ENCODE assay signal across 8 cellular contexts in genomic region chr12:121060149-121061001, GRCh38. TPM values are rescaled to one million over a fixed set of nuclear protein-coding genes. Genes with fewer than 3 reads are reported as not detected.
DNase-seq lines count a peak whose midpoint lies in the region; ATAC-seq and TF ChIP-seq lines count a peak whose summit lies in the region.

No MANE protein-coding gene starts in this region.

- H3K9ac ChIP-seq in HUES6 (ENCODE audit: low read length) = no peak overlapping the region

- TF ChIP-seq POLR2A in adrenal gland (IDR thresholded peaks at IDR 0.05) (no peak), sigmoid colon (IDR thresholded peaks at IDR 0.05) (no peak)

- in situ Hi-C loops in G401 (cut with HindIII; ENCODE audit: low sequenced_read_pairs) = no loop called here

- H3K36me3 ChIP-seq in HUES6 (ENCODE audit: control insufficient read depth, insufficient read depth, low read length) (no peaks in the 10 kb centered on the region), adrenal gland (replicated peaks in 1 of 2) (no peaks in the 10 kb centered on the region), sigmoid colon (no peaks in the 10 kb centered on the region)

- H3K9me3 ChIP-seq in HUES6 (ENCODE audit: control insufficient read depth, insufficient read depth, low read depth, low read length) (no peaks in the 10 kb centered on the region), adrenal gland (replicated peaks in 1 of 3) (no peaks in the 10 kb centered on the region), sigmoid colon (no peaks in the 10 kb centered on the region)

- H3K4me3 ChIP-seq in HUES6 (ENCODE audit: low read depth, low read length) = peak overlapping the region; percentile 39
- H3K4me3 ChIP-seq in adrenal gland = peak overlapping the region in 2 of 4 donors; percentile 20 to 46
- peak overlapping the region; percentile 3 to 35 (median 26) for H3K4me3 ChIP-seq in sigmoid colon

- intact Hi-C loops in adrenal gland (cut with DNase I) (loop anchor here in 1 of 2 donors (5.0 kb wide), 1 partner anchor 37 kb away; no protein-coding TSS in a partner anchor), left ventricle myocardium superior (cut with micrococcal nuclease) (no loop called here), sigmoid colon (cut with DNase I) (no loop called here)

- peak; percentile 78 for ATAC-seq in GM21423 (IDR thresholded peaks at IDR 0.05; ENCODE audit: unreplicated experiment)
- ATAC-seq in SK-N-SH treated with all-trans-retinoic acid at 6 μM for 48 hours = peak; percentile 83
- peak; percentile 68 for ATAC-seq in left ventricle myocardium superior

- peak; percentile 43 for DNase-seq in G401 (ENCODE audit: low spot score)
- peak in 6 of 7 donors; percentile 37 to 75 (median 50) for DNase-seq in adrenal gland
- no peak for DNase-seq in left ventricle myocardium superior
- DNase-seq in sigmoid colon = no peak
- DNase-seq in cortex of kidney (lab: John Stamatoyannopoulos, UW) = no peak

- H3K27ac ChIP-seq in HUES6 (ENCODE audit: low read depth, low read length) (no peak overlapping the region), adrenal gland (peak overlapping the region in 4 of 5 donors; percentile 30 to 55 (median 52)), sigmoid colon (peak overlapping the region; percentile 17 to 51 (median 42))

- no peak for TF ChIP-seq EP300 in sigmoid colon (IDR thresholded peaks at IDR 0.05)

- no peaks in the 10 kb centered on the region for H3K27me3 ChIP-seq in HUES6 (ENCODE audit: control insufficient read depth, insufficient read depth, low read length)
- no peaks in the 10 kb centered on the region for H3K27me3 ChIP-seq in adrenal gland
- peaks cover 0 to 1% (median 0%) of the 10 kb centered on the region in 3 donors for H3K27me3 ChIP-seq in sigmoid colon

- 25 to 31% (median 28%) methylated on average over 16 of the region's 16 CpGs for WGBS in adrenal gland, 4 donors
- 42 to 51% methylated on average over 16 of the region's 16 CpGs for WGBS in sigmoid colon, 2 donors

- peak; percentile 44 to 59 (median 52) for TF ChIP-seq CTCF in adrenal gland (IDR thresholded peaks at IDR 0.05)
- peak in 3 of 4 experiments; percentile 26 to 31 (median 28) for TF ChIP-seq CTCF in sigmoid colon (IDR thresholded peaks at IDR 0.05)

- H3K4me1 ChIP-seq in HUES6 (ENCODE audit: control insufficient read depth, insufficient read depth, low read length) (0 out of 2 replicates have a peak, but pooled peaks cover 4% of the 10 kb centered on the region), adrenal gland (replicated peaks in 1 of 2) (peaks cover 3 to 5% of the 10 kb centered on the region in 2 donors), sigmoid colon (peaks cover 0 to 9% (median 3%) of the 10 kb centered on the region in 4 donors)

TF ChIP-seq in SK-N-SH treated with all-trans-retinoic acid at 6 μM for 48 hours, 23 proteins besides CTCF, POLR2A, EP300 and RAD21:
- TF ChIP-seq CSDC2 (CRISPR knock-in tag; IDR thresholded peaks at IDR 0.05) = no peak
- TF ChIP-seq ZNF70 (CRISPR knock-in tag; IDR thresholded peaks at IDR 0.05) = no peak
- no peak for TF ChIP-seq PPARA (CRISPR knock-in tag; IDR thresholded peaks at IDR 0.05; ENCODE audit: borderline replicate concordance)
- no peak for TF ChIP-seq GLIS3 (CRISPR knock-in tag; IDR thresholded peaks at IDR 0.05)
- TF ChIP-seq CREB5 (CRISPR knock-in tag; IDR thresholded peaks at IDR 0.05; ENCODE audit: low read depth) = no peak
- TF ChIP-seq ZC3H10 (CRISPR knock-in tag; IDR thresholded peaks at IDR 0.05) = no peak
- no peak for TF ChIP-seq TSHZ2 (CRISPR knock-in tag; IDR thresholded peaks at IDR 0.05)
TF ChIP-seq in SK-N-SH treated with all-trans-retinoic acid at 6 μM for 48 hours: peak in this region for 0.

RNA-seq across cellular contexts. Expression of gene OASL, which starts 21.3 kb away (rescaled TPM):
- not detected in 2 replicates for total RNA-seq in G401 (2014; rRNA removed; shearing (Covaris generic))
- total RNA-seq in adrenal gland (1 to 10 TPM in 1 of 8 donors, under 1 TPM in 6, not detected in 1; 0.28 to 1.1 (median 0.47) TPM), left ventricle myocardium superior (0.55 TPM), sigmoid colon (under 1 TPM in 2 of 4 donors, not detected in 2; under 0.01 to 0.41 TPM)
- polyA plus RNA-seq in adrenal gland (1 to 10 TPM in 2 of 3 donors, under 1 TPM in 1; 0.99 to 1.9 (median 1.3) TPM), sigmoid colon (10 to 100 TPM; 10.8 to 57.6 (median 15.8) TPM)

RNA-seq across cellular contexts. Expression of gene C12orf43, which starts 44.1 kb away (rescaled TPM):
- 22.2 and 37.1 TPM in 2 replicates for total RNA-seq in G401 (2014; rRNA removed; shearing (Covaris generic))
- 10 to 100 TPM in 7 of 8 donors, 1 to 10 TPM in 1; 8.9 to 19.2 (median 13.4) TPM for total RNA-seq in adrenal gland
- 10 to 100 TPM; 10.9 to 14.6 (median 13.0) TPM for polyA plus RNA-seq in adrenal gland
- total RNA-seq in left ventricle myocardium superior = 8.7 TPM
- 10 to 100 TPM; 12.5 to 25.8 (median 14.5) TPM for total RNA-seq in sigmoid colon
- polyA plus RNA-seq in sigmoid colon = 10 to 100 TPM in 1 of 3 donors, 1 to 10 TPM in 2; 7.9 to 11.6 (median 8.4) TPM

Comparison
In these comparisons a context has a peak if more than half of its experiments do, and no peak if none do; other contexts are left out.
1. DNase-seq: peak in G401 (single experiment) and adrenal gland (6 of 7); none in left ventricle myocardium superior (single experiment), sigmoid colon (single experiment) and cortex of kidney (single experiment).
2. Peak in every context shown above with its lines, with median percentiles within 50 percentile points of each other: ATAC-seq.